ENCODE assay signal across 11 cellular contexts in the genomic region with DNA sequence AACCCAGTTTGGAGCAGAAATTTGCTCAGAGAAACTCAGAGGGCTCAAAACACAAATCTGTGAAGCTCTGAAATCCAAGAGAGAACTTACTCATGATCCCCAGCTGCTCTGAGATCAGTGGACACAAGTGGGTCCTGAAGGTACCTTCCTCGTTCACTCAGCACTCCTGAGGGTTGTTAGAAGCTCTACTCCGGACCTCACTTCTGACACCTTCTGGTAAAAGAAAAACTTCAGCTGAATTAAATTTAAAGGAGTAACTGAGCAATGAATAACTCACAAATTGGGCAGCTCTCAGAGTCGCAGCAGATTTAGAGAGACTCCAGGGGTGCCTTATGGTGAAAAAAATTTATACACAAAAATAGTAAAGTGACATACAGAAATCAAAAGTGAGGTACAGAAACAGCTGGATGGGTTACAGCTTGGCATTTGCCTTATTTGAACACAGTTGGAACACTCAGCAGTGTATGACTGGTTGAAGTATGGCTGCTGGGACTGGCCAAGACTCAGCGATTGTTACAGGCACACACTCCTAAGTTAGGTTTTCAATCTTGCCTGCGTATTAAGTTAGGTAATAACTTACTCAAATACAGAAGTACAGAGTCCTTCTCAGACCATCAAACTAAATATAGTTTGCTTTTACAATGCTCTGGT. TPM values are rescaled to one million over a fixed set of nuclear protein-coding genes. Genes with fewer than 3 reads are reported as not detected.
DNase-seq lines count a peak whose midpoint lies in the region; ATAC-seq, FAIRE-seq and TF ChIP-seq lines count a peak whose summit lies in the region.
"Had no signal": no experiment of that assay in that cellular context is flagged by ENCODE, and none has a peak within 500 bp of the region (broad histone marks: within the 10 kb centered on the region; RNA-seq: fewer than 3 reads in every experiment).

No MANE protein-coding gene starts in this region.

- no peak overlapping the region for H3K27ac ChIP-seq in endothelial cell of umbilical vein (ENCODE audit: insufficient read depth, low read depth, low read length)
- H3K27ac ChIP-seq: BLaER1, SJCRH30 had no signal

- H3K27me3 Mint-ChIP-seq in activated CD4-positive, alpha-beta T cell treated with anti-CD3 and anti-CD28 coated beads for 36 hours = no peaks in the 10 kb centered on the region
- H3K27me3 Mint-ChIP-seq in activated CD4-positive, alpha-beta T cell treated with anti-CD3 and anti-CD28 coated beads, Interleukin-2, amount 10 ng/mL, durations not matched to agents 24 days and 14 days = peaks cover 1% of the 10 kb centered on the region
- no peaks in the 10 kb centered on the region for H3K27me3 Mint-ChIP-seq in stimulated activated memory B cell treated with anti-CD40 and anti-IgM and Interleukin-4, amounts not matched to agents 10 μg/mL and 1 μg/mL and 100 μg/mL, for 72 hours

- H3K9me1 ChIP-seq in endothelial cell of umbilical vein (replicated peaks; ENCODE audit: control insufficient read depth, extremely low read depth, insufficient read depth, low read length) = no peaks in the 10 kb centered on the region

- POLR2A ChIA-PET in activated CD4-positive, alpha-beta T cell treated with anti-CD3 and anti-CD28 coated beads for 36 hours (lab: Charles Lee) = no interaction called here
- POLR2A ChIA-PET in endothelial cell of umbilical vein (lab: Charles Lee) = no interaction called here

- intact Hi-C loops in activated CD4-positive, alpha-beta T cell treated with anti-CD3 and anti-CD28 coated beads for 36 hours (cut with DNase I, micrococcal nuclease) = no loop called here
- intact Hi-C loops in activated CD4-positive, alpha-beta T cell treated with anti-CD3 and anti-CD28 coated beads, Interleukin-2, amount 10 ng/mL, durations not matched to agents 24 days and 14 days (cut with micrococcal nuclease) = no loop called here
- intact Hi-C loops in endothelial cell of umbilical vein (cut with micrococcal nuclease) = loop anchor here (1.0 to 10.0 kb wide), 2 partner anchors 275 to 499 kb away; no protein-coding TSS in a partner anchor

- DNase-seq in activated CD4-positive, alpha-beta T cell treated with anti-CD3 and anti-CD28 coated beads for 36 hours = no peak
- DNase-seq in activated CD4-positive, alpha-beta T cell treated with anti-CD3 and anti-CD28 coated beads, Interleukin-2, amount 10 ng/mL, durations not matched to agents 24 days and 14 days = no peak
- DNase-seq in NCI-H460 (ENCODE audit: extremely low read depth, low read depth) (peak; percentile 25), endothelial cell of umbilical vein (ENCODE audit: low read depth, low spot score) (peak; percentile 47), NCI-H1417 treated with DMSO at 0.1 percent for 48 hours (lab: John Stamatoyannopoulos, UW) (no peak)

- no peak overlapping the region for H3K4me2 ChIP-seq in endothelial cell of umbilical vein (ENCODE audit: insufficient read depth, low read length)
- H3K4me2 ChIP-seq: BLaER1 had no signal

- no peaks in the 10 kb centered on the region for H3K36me3 ChIP-seq in endothelial cell of umbilical vein (ENCODE audit: control insufficient read depth in 2 of 2, extremely low read depth in 1 of 2, insufficient read depth in 2 of 2, low read length in 2 of 2)
- H3K36me3 ChIP-seq: BLaER1, SJCRH30 had no signal

- peaks cover 10% of the 10 kb centered on the region for H3K4me1 Mint-ChIP-seq in activated CD4-positive, alpha-beta T cell treated with anti-CD3 and anti-CD28 coated beads for 36 hours
- H3K4me1 Mint-ChIP-seq in activated CD4-positive, alpha-beta T cell treated with anti-CD3 and anti-CD28 coated beads, Interleukin-2, amount 10 ng/mL, durations not matched to agents 24 days and 14 days = peaks cover 4% of the 10 kb centered on the region
- H3K4me1 Mint-ChIP-seq in stimulated activated memory B cell treated with anti-CD40 and anti-IgM and Interleukin-4, amounts not matched to agents 10 μg/mL and 1 μg/mL and 100 μg/mL, for 72 hours = peaks cover 8% of the 10 kb centered on the region

- CTCF ChIA-PET in activated CD4-positive, alpha-beta T cell treated with anti-CD3 and anti-CD28 coated beads for 36 hours (lab: Charles Lee) = interaction anchor here (1.0 to 1.9 kb wide), 2 partner anchors 337 to 659 kb away, joined by 3 to 4 read pairs; no protein-coding TSS in a partner anchor
- CTCF ChIA-PET in endothelial cell of umbilical vein (lab: Charles Lee) = interaction anchor here (0.8 to 1.3 kb wide), 11 partner anchors 11 to 501 kb away, joined by 3 to 11 read pairs (median 4); no protein-coding TSS in a partner anchor

- no peak overlapping the region for H3K4me3 Mint-ChIP-seq in activated CD4-positive, alpha-beta T cell treated with anti-CD3 and anti-CD28 coated beads for 36 hours
- H3K4me3 Mint-ChIP-seq in activated CD4-positive, alpha-beta T cell treated with anti-CD3 and anti-CD28 coated beads, Interleukin-2, amount 10 ng/mL, durations not matched to agents 24 days and 14 days = no peak overlapping the region
- no peak overlapping the region for H3K4me3 Mint-ChIP-seq in stimulated activated memory B cell treated with anti-CD40 and anti-IgM and Interleukin-4, amounts not matched to agents 10 μg/mL and 1 μg/mL and 100 μg/mL, for 72 hours
- H3K4me3 Mint-ChIP-seq: stimulated activated effector memory CD8-positive, alpha-beta T cell treated with anti-CD3 and anti-CD28 coated beads, Interleukin-12 subunit alpha, Interleukin-12 subunit beta, amount 100 ng/mL, for 72 hours had no signal

- H3K9ac ChIP-seq in endothelial cell of umbilical vein (replicated peaks; ENCODE audit: extremely low read depth, insufficient read depth, low read length) = no peak overlapping the region
- H3K9ac ChIP-seq: BLaER1 had no signal

- no peak for TF ChIP-seq CTCF in endothelial cell of umbilical vein (IDR thresholded peaks at IDR 0.05; ENCODE audit: extremely low read depth in 1 of 2, insufficient read depth in 1 of 2, low read depth in 1 of 2, low read length in 2 of 2)

- peaks cover 5% of the 10 kb centered on the region for H3K9me3 Mint-ChIP-seq in activated CD4-positive, alpha-beta T cell treated with anti-CD3 and anti-CD28 coated beads for 36 hours (ENCODE audit: low read depth)
- H3K9me3 Mint-ChIP-seq in activated CD4-positive, alpha-beta T cell treated with anti-CD3 and anti-CD28 coated beads, Interleukin-2, amount 10 ng/mL, durations not matched to agents 24 days and 14 days = no peaks in the 10 kb centered on the region
- no peaks in the 10 kb centered on the region for H3K9me3 Mint-ChIP-seq in stimulated activated memory B cell treated with anti-CD40 and anti-IgM and Interleukin-4, amounts not matched to agents 10 μg/mL and 1 μg/mL and 100 μg/mL, for 72 hours
- H3K9me3 Mint-ChIP-seq: stimulated activated effector memory CD8-positive, alpha-beta T cell treated with anti-CD3 and anti-CD28 coated beads, Interleukin-12 subunit alpha, Interleukin-12 subunit beta, amount 100 ng/mL, for 72 hours had no signal

- H2AFZ ChIP-seq in endothelial cell of umbilical vein (ENCODE audit: low read depth, low read length) = peak overlapping the region; percentile 18

- peak; percentile 26 for FAIRE-seq in endothelial cell of umbilical vein (lab: Jason Lieb, UNC)

- dilution Hi-C loops in endothelial cell of umbilical vein (cut with MboI; ENCODE audit: extremely low pct_ligation_motif_present, low sequenced_read_pairs) = no loop called here

- no TSS peak for BruUV-seq in endothelial cell of umbilical vein (replicated peaks; lab: Mats Ljungman, UMichigan)

- no peaks in the 10 kb centered on the region for H3K79me2 ChIP-seq in endothelial cell of umbilical vein (ENCODE audit: control insufficient read depth, insufficient read depth, low read length)

- H3K9me3 ChIP-seq in endothelial cell of umbilical vein (replicated peaks; ENCODE audit: control insufficient read depth, insufficient read depth, low read length) = no peaks in the 10 kb centered on the region
- H3K9me3 ChIP-seq: BLaER1 had no signal

- no peaks in the 10 kb centered on the region for H3K27me3 ChIP-seq in endothelial cell of umbilical vein (ENCODE audit: control insufficient read depth in 2 of 2, insufficient read depth in 2 of 2, low read length in 2 of 2)
- H3K27me3 ChIP-seq: BLaER1, SJCRH30 had no signal

- H4K20me1 ChIP-seq in endothelial cell of umbilical vein (replicated peaks; ENCODE audit: control insufficient read depth, extremely low read depth, insufficient read depth, low read length) = no peaks in the 10 kb centered on the region
- H4K20me1 ChIP-seq: BLaER1 had no signal

- no peaks in the 10 kb centered on the region for H3K36me3 Mint-ChIP-seq in activated CD4-positive, alpha-beta T cell treated with anti-CD3 and anti-CD28 coated beads for 36 hours (ENCODE audit: low read depth)
- H3K36me3 Mint-ChIP-seq in activated CD4-positive, alpha-beta T cell treated with anti-CD3 and anti-CD28 coated beads, Interleukin-2, amount 10 ng/mL, durations not matched to agents 24 days and 14 days (ENCODE audit: low read depth) = no peaks in the 10 kb centered on the region
- H3K36me3 Mint-ChIP-seq in stimulated activated memory B cell treated with anti-CD40 and anti-IgM and Interleukin-4, amounts not matched to agents 10 μg/mL and 1 μg/mL and 100 μg/mL, for 72 hours = no peaks in the 10 kb centered on the region
- H3K36me3 Mint-ChIP-seq: stimulated activated effector memory CD8-positive, alpha-beta T cell treated with anti-CD3 and anti-CD28 coated beads, Interleukin-12 subunit alpha, Interleukin-12 subunit beta, amount 100 ng/mL, for 72 hours had no signal

- TF ChIP-seq POLR2A in endothelial cell of umbilical vein (IDR thresholded peaks at IDR 0.05; ENCODE audit: low read depth, low read length) = no peak

- H3K27ac Mint-ChIP-seq in activated CD4-positive, alpha-beta T cell treated with anti-CD3 and anti-CD28 coated beads for 36 hours = no peak overlapping the region
- H3K27ac Mint-ChIP-seq in activated CD4-positive, alpha-beta T cell treated with anti-CD3 and anti-CD28 coated beads, Interleukin-2, amount 10 ng/mL, durations not matched to agents 24 days and 14 days = no peak overlapping the region
- no peak overlapping the region for H3K27ac Mint-ChIP-seq in stimulated activated memory B cell treated with anti-CD40 and anti-IgM and Interleukin-4, amounts not matched to agents 10 μg/mL and 1 μg/mL and 100 μg/mL, for 72 hours
- H3K27ac Mint-ChIP-seq: stimulated activated effector memory CD8-positive, alpha-beta T cell treated with anti-CD3 and anti-CD28 coated beads, Interleukin-12 subunit alpha, Interleukin-12 subunit beta, amount 100 ng/mL, for 72 hours had no signal

- H3K4me1 ChIP-seq in endothelial cell of umbilical vein (ENCODE audit: control insufficient read depth, extremely low read depth, insufficient read depth, low read length) = peaks cover 8% of the 10 kb centered on the region
- H3K4me1 ChIP-seq: BLaER1 had no signal

- H3K4me3 ChIP-seq in endothelial cell of umbilical vein (replicated peaks in 1 of 3; ENCODE audit: insufficient read depth in 1 of 3, low read depth in 1 of 3, low read length in 3 of 3) = no peak overlapping the region
- H3K4me3 ChIP-seq: BLaER1, SJCRH30 had no signal

- peak; percentile 33 for ATAC-seq in activated CD4-positive, alpha-beta T cell treated with anti-CD3 and anti-CD28 coated beads for 36 hours
- peak; percentile 24 for ATAC-seq in stimulated activated memory B cell treated with anti-CD40 and anti-IgM and Interleukin-4, amounts not matched to agents 10 μg/mL and 1 μg/mL and 100 μg/mL, for 72 hours
- no peak for ATAC-seq in HG03045 (IDR thresholded peaks at IDR 0.05; ENCODE audit: unreplicated experiment)
- no peak for ATAC-seq in GM19397 (IDR thresholded peaks at IDR 0.05; ENCODE audit: unreplicated experiment)
- ATAC-seq: stimulated activated effector memory CD8-positive, alpha-beta T cell treated with anti-CD3 and anti-CD28 coated beads, Interleukin-12 subunit alpha, Interleukin-12 subunit beta, amount 100 ng/mL, for 72 hours had no signal

RNA-seq across cellular contexts. Expression of a gene that starts 32.5 kb away (rescaled TPM):
- not detected for total RNA-seq in activated CD4-positive, alpha-beta T cell treated with anti-CD3 and anti-CD28 coated beads for 36 hours
- not detected in 2 replicates for total RNA-seq in activated CD4-positive, alpha-beta T cell treated with anti-CD3 and anti-CD28 coated beads, Interleukin-2, amount 10 ng/mL, durations not matched to agents 24 days and 14 days
- 3.3 and 4.6 TPM in 2 replicates for total RNA-seq in NCI-H460 (2014; rRNA removed; shearing (Covaris generic))
- 3.2 and 7.6 TPM in 2 replicates for polyA plus RNA-seq in NCI-H460 (2014; cell fraction: nucleus; rRNA removed)
- not detected in 2 replicates for total RNA-seq in endothelial cell of umbilical vein
- not detected in 2 replicates for polyA plus RNA-seq in endothelial cell of umbilical vein
- polyA plus RNA-seq in endothelial cell of umbilical vein (2011; cell fraction: cytosol; rRNA removed) = not detected in 2 replicates
- not detected in 2 replicates for polyA plus RNA-seq in endothelial cell of umbilical vein (2011; cell fraction: nucleus; rRNA removed)
- polyA plus RNA-seq in endothelial cell of umbilical vein (2012) = not detected in 2 replicates
- polyA minus RNA-seq in endothelial cell of umbilical vein = not detected in 2 replicates
- polyA minus RNA-seq in endothelial cell of umbilical vein (2011; cell fraction: cytosol; rRNA and poly(A)+ RNA removed) = not detected
- not detected in 2 replicates for polyA minus RNA-seq in endothelial cell of umbilical vein (2011; cell fraction: nucleus; rRNA and poly(A)+ RNA removed)
- total RNA-seq: SJCRH30 had no signal

RNA-seq across cellular contexts. Expression of a gene that starts 40.8 kb away (rescaled TPM):
- 1 to 10 TPM; 4.9 to 6.9 TPM for total RNA-seq in activated CD4-positive, alpha-beta T cell treated with anti-CD3 and anti-CD28 coated beads for 36 hours
- 0.30 and 1.5 TPM in 2 replicates for total RNA-seq in activated CD4-positive, alpha-beta T cell treated with anti-CD3 and anti-CD28 coated beads, Interleukin-2, amount 10 ng/mL, durations not matched to agents 24 days and 14 days
- total RNA-seq in NCI-H460 (2014; rRNA removed; shearing (Covaris generic)) = not detected in 2 replicates
- not detected in 2 replicates for polyA plus RNA-seq in NCI-H460 (2014; cell fraction: nucleus; rRNA removed)
- total RNA-seq in endothelial cell of umbilical vein = 0.48 TPM in 1 of 2 replicates, not detected in the other
- 0.41 and 0.43 TPM in 2 replicates for polyA plus RNA-seq in endothelial cell of umbilical vein
- polyA plus RNA-seq in endothelial cell of umbilical vein (2011; cell fraction: cytosol; rRNA removed) = 0.25 and 0.58 TPM in 2 replicates
- 0.13 and 0.31 TPM in 2 replicates for polyA plus RNA-seq in endothelial cell of umbilical vein (2011; cell fraction: nucleus; rRNA removed)
- 0.52 TPM in 1 of 2 replicates, not detected in the other for polyA plus RNA-seq in endothelial cell of umbilical vein (2012)
- polyA minus RNA-seq in endothelial cell of umbilical vein = 0.59 TPM in 1 of 2 replicates, not detected in the other
- polyA minus RNA-seq in endothelial cell of umbilical vein (2011; cell fraction: cytosol; rRNA and poly(A)+ RNA removed) = not detected
- not detected in 2 replicates for polyA minus RNA-seq in endothelial cell of umbilical vein (2011; cell fraction: nucleus; rRNA and poly(A)+ RNA removed)
- total RNA-seq: SJCRH30 had no signal

Comparison
In these comparisons a context has a peak if more than half of its experiments do, and no peak if none do; other contexts are left out.
1. ATAC-seq: peak in activated CD4-positive, alpha-beta T cell treated with anti-CD3 and anti-CD28 coated beads for 36 hours (single experiment) and stimulated activated memory B cell treated with anti-CD40 and anti-IgM and Interleukin-4, amounts not matched to agents 10 μg/mL and 1 μg/mL and 100 μg/mL, for 72 hours (single experiment); none in HG03045 (single experiment) and GM19397 (single experiment).
2. DNase-seq: peak in NCI-H460 (single experiment) and endothelial cell of umbilical vein (single experiment); none in activated CD4-positive, alpha-beta T cell treated with anti-CD3 and anti-CD28 coated beads for 36 hours (single experiment), activated CD4-positive, alpha-beta T cell treated with anti-CD3 and anti-CD28 coated beads, Interleukin-2, amount 10 ng/mL, durations not matched to agents 24 days and 14 days (single experiment) and NCI-H1417 treated with DMSO at 0.1 percent for 48 hours (single experiment).